ENCODE assay signal across 9 cellular contexts in the genomic region with DNA sequence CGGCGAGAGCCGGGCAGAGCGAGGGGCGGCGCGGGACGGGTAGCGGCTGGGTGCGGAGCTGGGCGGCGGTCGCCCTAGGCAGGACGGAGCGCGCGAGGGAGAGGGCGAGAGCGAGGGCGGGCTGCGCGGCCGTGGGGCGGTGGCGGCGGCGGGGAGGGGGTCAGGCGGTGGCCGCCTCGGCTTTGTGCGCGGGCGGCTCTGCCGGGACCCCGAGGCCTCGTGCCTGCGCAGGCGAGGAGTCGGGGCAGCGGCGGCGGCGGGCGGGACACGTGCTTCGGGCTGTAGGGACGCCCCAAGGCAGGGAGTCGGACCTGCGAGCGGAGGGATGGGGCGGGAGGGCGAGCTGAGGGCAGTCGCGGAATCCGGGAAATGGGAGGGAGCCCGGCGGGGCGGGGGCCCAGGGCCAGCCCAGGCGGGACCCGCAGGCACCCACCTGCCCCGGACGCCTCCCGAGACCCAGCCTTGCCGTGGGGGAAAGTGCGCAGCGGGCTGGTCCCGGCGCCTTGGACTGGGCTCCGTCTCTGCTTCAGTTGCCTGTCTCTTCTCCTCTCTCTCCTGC. TPM values are rescaled to one million over a fixed set of nuclear protein-coding genes. Genes with fewer than 3 reads are reported as not detected.
DNase-seq lines count a peak whose midpoint lies in the region; TF ChIP-seq lines count a peak whose summit lies in the region.
"Had no signal": no experiment of that assay in that cellular context is flagged by ENCODE, and none has a peak within 500 bp of the region (broad histone marks: within the 10 kb centered on the region; RNA-seq: fewer than 3 reads in every experiment).

No MANE protein-coding gene starts in this region.

- H3K36me3 ChIP-seq in liver (ENCODE audit: control insufficient read depth in 4 of 4, insufficient read depth in 3 of 4, low read depth in 1 of 4, low read length in 3 of 4) (no peaks in the 10 kb centered on the region), testis (ENCODE audit: low read depth, missing control alignments) (no peaks in the 10 kb centered on the region)
- H3K36me3 ChIP-seq: neutrophil had no signal

- intact Hi-C loops in testis (cut with DNase I; ENCODE audit: low total_unique reads) = no loop called here

- H3K27me3 ChIP-seq in liver (ENCODE audit: control insufficient read depth in 4 of 4, insufficient read depth in 4 of 4, low read length in 3 of 4) (peaks cover 0 to 20% (median 5%) of the 10 kb centered on the region in 4 donors), testis (no peaks in the 10 kb centered on the region)

- TF ChIP-seq RAD21 in liver (IDR thresholded peaks at IDR 0.05) = no peak

- no peak for TF ChIP-seq POLR2A in testis (IDR thresholded peaks at IDR 0.05)

- H3K4me1 ChIP-seq in liver (ENCODE audit: control insufficient read depth in 4 of 4, insufficient read depth in 4 of 4, low read length in 3 of 4) (peaks cover 4 to 15% (median 8%) of the 10 kb centered on the region in 4 donors), testis (no peaks in the 10 kb centered on the region)

- H3K4me3 ChIP-seq in choroid plexus epithelial cell (ENCODE audit: low read depth, low read length) = peak overlapping the region; percentile 61
- peak overlapping the region in 2 of 3 donors; percentile 36 to 83 for H3K4me3 ChIP-seq in liver (ENCODE audit: low read depth in 1 of 3, low read length in 3 of 3)
- peak overlapping the region; percentile 48 to 59 for H3K4me3 ChIP-seq in testis

- WGBS in liver = 3% methylated on average over 69 of the region's 69 CpGs
- 0 to 1% methylated on average over 11 to 69 of the region's 69 CpGs for WGBS in testis, 2 donors

- peak; percentile 6 for DNase-seq in EH (ENCODE audit: low read depth)
- peak; percentile 4 for DNase-seq in M059J (ENCODE audit: low read depth)
- DNase-seq in choroid plexus epithelial cell (ENCODE audit: low read depth) = peak; percentile 25
- DNase-seq in testis = peak; percentile 56
- no peak for DNase-seq in NK-92 treated with Interleukin-12 subunit alpha and Interleukin-12 subunit beta, amount 100 ng/mL, for 24 hours (lab: John Stamatoyannopoulos, UW)
- no peak for DNase-seq in HT-29 (ENCODE audit: low spot score)
- DNase-seq in DMS114 treated with DMSO at 0.1 percent for 48 hours (lab: John Stamatoyannopoulos, UW; ENCODE audit: unreplicated experiment) = no peak

- H3K9ac ChIP-seq in liver (ENCODE audit: low read depth in 1 of 2, low read length in 2 of 2) = no peak overlapping the region

- TF ChIP-seq CTCF in choroid plexus epithelial cell (conservative IDR thresholded peaks at IDR 0.05; ENCODE audit: low read depth, low read length) (no peak), liver (IDR thresholded peaks at IDR 0.05; ENCODE audit: low read depth, low read length, missing input control) (no peak), testis (IDR thresholded peaks at IDR 0.05) (no peak)

- H3K27ac ChIP-seq in liver (ENCODE audit: low read depth in 1 of 2, low read length in 2 of 2) (no peak overlapping the region), testis (peak overlapping the region; percentile 27 to 37)
- H3K27ac ChIP-seq: neutrophil had no signal

- no peaks in the 10 kb centered on the region for H3K9me3 ChIP-seq in liver (ENCODE audit: control insufficient read depth in 4 of 4, low read length in 3 of 4)
- H3K9me3 ChIP-seq in testis = no peaks in the 10 kb centered on the region
- H3K9me3 ChIP-seq: neutrophil had no signal

TF ChIP-seq in liver, 16 proteins besides CTCF, POLR2A, EP300 and RAD21:
- TF ChIP-seq, protein P1, sequence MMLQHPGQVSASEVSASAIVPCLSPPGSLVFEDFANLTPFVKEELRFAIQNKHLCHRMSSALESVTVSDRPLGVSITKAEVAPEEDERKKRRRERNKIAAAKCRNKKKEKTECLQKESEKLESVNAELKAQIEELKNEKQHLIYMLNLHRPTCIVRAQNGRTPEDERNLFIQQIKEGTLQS (IDR thresholded peaks at IDR 0.05) = no peak
- no peak for TF ChIP-seq FOXA2 (IDR thresholded peaks at IDR 0.05)
- no peak for TF ChIP-seq TAF1 (conservative IDR thresholded peaks at IDR 0.05)
- no peak for TF ChIP-seq SP1 (IDR thresholded peaks at IDR 0.05)
- TF ChIP-seq, protein P2, sequence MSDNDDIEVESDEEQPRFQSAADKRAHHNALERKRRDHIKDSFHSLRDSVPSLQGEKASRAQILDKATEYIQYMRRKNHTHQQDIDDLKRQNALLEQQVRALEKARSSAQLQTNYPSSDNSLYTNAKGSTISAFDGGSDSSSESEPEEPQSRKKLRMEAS (IDR thresholded peaks at IDR 0.05) = no peak
- no peak for TF ChIP-seq FOXA1 (IDR thresholded peaks at IDR 0.05)
- TF ChIP-seq EGR1 (IDR thresholded peaks at IDR 0.05; ENCODE audit: low read depth in 2 of 2) = no peak
- TF ChIP-seq YY1 (IDR thresholded peaks at IDR 0.05) = no peak
- no peak for TF ChIP-seq HNF4A (conservative IDR thresholded peaks at IDR 0.05)
- TF ChIP-seq RXRA (IDR thresholded peaks at IDR 0.05) = no peak
- no peak for TF ChIP-seq JUND (IDR thresholded peaks at IDR 0.05)
- TF ChIP-seq, protein P3, sequence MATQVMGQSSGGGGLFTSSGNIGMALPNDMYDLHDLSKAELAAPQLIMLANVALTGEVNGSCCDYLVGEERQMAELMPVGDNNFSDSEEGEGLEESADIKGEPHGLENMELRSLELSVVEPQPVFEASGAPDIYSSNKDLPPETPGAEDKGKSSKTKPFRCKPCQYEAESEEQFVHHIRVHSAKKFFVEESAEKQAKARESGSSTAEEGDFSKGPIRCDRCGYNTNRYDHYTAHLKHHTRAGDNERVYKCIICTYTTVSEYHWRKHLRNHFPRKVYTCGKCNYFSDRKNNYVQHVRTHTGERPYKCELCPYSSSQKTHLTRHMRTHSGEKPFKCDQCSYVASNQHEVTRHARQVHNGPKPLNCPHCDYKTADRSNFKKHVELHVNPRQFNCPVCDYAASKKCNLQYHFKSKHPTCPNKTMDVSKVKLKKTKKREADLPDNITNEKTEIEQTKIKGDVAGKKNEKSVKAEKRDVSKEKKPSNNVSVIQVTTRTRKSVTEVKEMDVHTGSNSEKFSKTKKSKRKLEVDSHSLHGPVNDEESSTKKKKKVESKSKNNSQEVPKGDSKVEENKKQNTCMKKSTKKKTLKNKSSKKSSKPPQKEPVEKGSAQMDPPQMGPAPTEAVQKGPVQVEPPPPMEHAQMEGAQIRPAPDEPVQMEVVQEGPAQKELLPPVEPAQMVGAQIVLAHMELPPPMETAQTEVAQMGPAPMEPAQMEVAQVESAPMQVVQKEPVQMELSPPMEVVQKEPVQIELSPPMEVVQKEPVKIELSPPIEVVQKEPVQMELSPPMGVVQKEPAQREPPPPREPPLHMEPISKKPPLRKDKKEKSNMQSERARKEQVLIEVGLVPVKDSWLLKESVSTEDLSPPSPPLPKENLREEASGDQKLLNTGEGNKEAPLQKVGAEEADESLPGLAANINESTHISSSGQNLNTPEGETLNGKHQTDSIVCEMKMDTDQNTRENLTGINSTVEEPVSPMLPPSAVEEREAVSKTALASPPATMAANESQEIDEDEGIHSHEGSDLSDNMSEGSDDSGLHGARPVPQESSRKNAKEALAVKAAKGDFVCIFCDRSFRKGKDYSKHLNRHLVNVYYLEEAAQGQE (IDR thresholded peaks at IDR 0.05) = no peak
- no peak for TF ChIP-seq HNF4G (IDR thresholded peaks at IDR 0.05)
- TF ChIP-seq, protein P4, sequence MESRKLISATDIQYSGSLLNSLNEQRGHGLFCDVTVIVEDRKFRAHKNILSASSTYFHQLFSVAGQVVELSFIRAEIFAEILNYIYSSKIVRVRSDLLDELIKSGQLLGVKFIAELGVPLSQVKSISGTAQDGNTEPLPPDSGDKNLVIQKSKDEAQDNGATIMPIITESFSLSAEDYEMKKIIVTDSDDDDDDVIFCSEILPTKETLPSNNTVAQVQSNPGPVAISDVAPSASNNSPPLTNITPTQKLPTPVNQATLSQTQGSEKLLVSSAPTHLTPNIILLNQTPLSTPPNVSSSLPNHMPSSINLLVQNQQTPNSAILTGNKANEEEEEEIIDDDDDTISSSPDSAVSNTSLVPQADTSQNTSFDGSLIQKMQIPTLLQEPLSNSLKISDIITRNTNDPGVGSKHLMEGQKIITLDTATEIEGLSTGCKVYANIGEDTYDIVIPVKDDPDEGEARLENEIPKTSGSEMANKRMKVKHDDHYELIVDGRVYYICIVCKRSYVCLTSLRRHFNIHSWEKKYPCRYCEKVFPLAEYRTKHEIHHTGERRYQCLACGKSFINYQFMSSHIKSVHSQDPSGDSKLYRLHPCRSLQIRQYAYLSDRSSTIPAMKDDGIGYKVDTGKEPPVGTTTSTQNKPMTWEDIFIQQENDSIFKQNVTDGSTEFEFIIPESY (IDR thresholded peaks at IDR 0.05) = no peak

RNA-seq across cellular contexts. Expression of a gene that starts 0.5 kb away (rescaled TPM):
- total RNA-seq in M059J (2014; rRNA removed; shearing (Covaris generic)) = 0.07 TPM in 1 of 2 replicates, not detected in the other
- total RNA-seq in liver = under 1 TPM; 0.59 to 0.70 TPM
- polyA plus RNA-seq in liver = under 1 TPM; 0.27 to 0.38 TPM
- total RNA-seq in testis = 10 to 100 TPM in 1 of 2 donors, 1 to 10 TPM in 1; 9.1 to 13.0 TPM
- 7.5 TPM for polyA plus RNA-seq in testis (ENCODE audit: insufficient read depth, low read depth, low replicate concordance)
- total RNA-seq in HT-29 (2014; rRNA removed; shearing (Covaris generic)) = 0.03 TPM in 1 of 2 replicates, not detected in the other

Comparison
In these comparisons a context has a peak if more than half of its experiments do, and no peak if none do; other contexts are left out.
1. DNase-seq: peak in EH (single experiment), M059J (single experiment), choroid plexus epithelial cell (single experiment) and testis (single experiment); none in NK-92 treated with Interleukin-12 subunit alpha and Interleukin-12 subunit beta, amount 100 ng/mL, for 24 hours (single experiment), HT-29 (single experiment) and DMS114 treated with DMSO at 0.1 percent for 48 hours (single experiment).
2. H3K27ac ChIP-seq: peak in testis (2 of 2); none in liver (0 of 2).
3. Peak in every context shown above with its lines, with median percentiles within 50 percentile points of each other: H3K4me3 ChIP-seq.